10 cellular contexts compared by ENCODE assay signal in genomic region chr16:4309102-4309832, GRCh38. TPM values are rescaled to one million over a fixed set of nuclear protein-coding genes. Genes with fewer than 3 reads are reported as not detected.
DNase-seq lines count a peak whose midpoint lies in the region; ATAC-seq and TF ChIP-seq lines count a peak whose summit lies in the region.
"Had no signal": no experiment of that assay in that cellular context is flagged by ENCODE, and none has a peak within 500 bp of the region (broad histone marks: within the 10 kb centered on the region; RNA-seq: fewer than 3 reads in every experiment).

No MANE protein-coding gene starts in this region.

- peak overlapping the region; percentile 68 for H3K4me2 ChIP-seq in OCI-LY3 (ENCODE audit: low read length)

- peaks cover 4% of the 10 kb centered on the region for H3K36me3 Mint-ChIP-seq in activated naive CD4-positive, alpha-beta T cell treated with anti-CD3 and anti-CD28 coated beads for 36 hours (ENCODE audit: low read depth)
- H3K36me3 Mint-ChIP-seq in stimulated activated naive B cell treated with anti-CD40 and anti-IgM and Interleukin-4, amounts not matched to agents 10 μg/mL and 1 μg/mL and 100 μg/mL, for 72 hours = peaks cover 7 to 18% of the 10 kb centered on the region in 2 donors

- H3K27ac ChIP-seq in OCI-LY3 (ENCODE audit: low read length) (peak overlapping the region; percentile 51), esophagus squamous epithelium (peak overlapping the region in 3 of 4 donors; percentile 6 to 53 (median 19))

- CTCF ChIA-PET in activated naive CD4-positive, alpha-beta T cell treated with anti-CD3 and anti-CD28 coated beads for 36 hours (lab: Charles Lee) = interaction anchor here (0.5 to 4.2 kb wide), 12 partner anchors 10 to 1178 kb away, joined by 3 to 18 read pairs (median 4); no protein-coding TSS in a partner anchor

- H3K27ac Mint-ChIP-seq in activated naive CD4-positive, alpha-beta T cell treated with anti-CD3 and anti-CD28 coated beads for 36 hours = peak overlapping the region; percentile 58
- H3K27ac Mint-ChIP-seq in stimulated activated naive B cell treated with anti-CD40 and anti-IgM and Interleukin-4, amounts not matched to agents 10 μg/mL and 1 μg/mL and 100 μg/mL, for 72 hours = no peak overlapping the region

- no peaks in the 10 kb centered on the region for H3K9me3 Mint-ChIP-seq in activated naive CD4-positive, alpha-beta T cell treated with anti-CD3 and anti-CD28 coated beads for 36 hours
- peaks cover 3 to 4% of the 10 kb centered on the region in 2 donors for H3K9me3 Mint-ChIP-seq in stimulated activated naive B cell treated with anti-CD40 and anti-IgM and Interleukin-4, amounts not matched to agents 10 μg/mL and 1 μg/mL and 100 μg/mL, for 72 hours

- H3K4me3 ChIP-seq in OCI-LY3 (ENCODE audit: low read length) (peak overlapping the region; percentile 36), esophagus squamous epithelium (no peak overlapping the region)

- H3K27me3 Mint-ChIP-seq in activated naive CD4-positive, alpha-beta T cell treated with anti-CD3 and anti-CD28 coated beads for 36 hours (ENCODE audit: low read depth) = peaks cover 3% of the 10 kb centered on the region
- peaks cover 8% of the 10 kb centered on the region in 2 donors for H3K27me3 Mint-ChIP-seq in stimulated activated naive B cell treated with anti-CD40 and anti-IgM and Interleukin-4, amounts not matched to agents 10 μg/mL and 1 μg/mL and 100 μg/mL, for 72 hours

- H2AFZ ChIP-seq in OCI-LY3 (ENCODE audit: low read depth, low read length) = peak overlapping the region; percentile 87

- H4K20me1 ChIP-seq in OCI-LY3 (ENCODE audit: insufficient read depth, low read length) = no peaks in the 10 kb centered on the region

- H3K9me3 ChIP-seq in OCI-LY3 (ENCODE audit: insufficient read depth, low read length) (no peaks in the 10 kb centered on the region), esophagus squamous epithelium (no peaks in the 10 kb centered on the region)

- peak; percentile 0 to 9 for ATAC-seq in stimulated activated naive B cell treated with anti-CD40 and anti-IgM and Interleukin-4, amounts not matched to agents 10 μg/mL and 1 μg/mL and 100 μg/mL, for 72 hours (replicated peaks)
- ATAC-seq in GM18907 (IDR thresholded peaks at IDR 0.05; ENCODE audit: unreplicated experiment) = no peak
- no peak for ATAC-seq in GM18505 (IDR thresholded peaks at IDR 0.05; ENCODE audit: unreplicated experiment)

- TF ChIP-seq CTCF in OCI-LY3 (IDR thresholded peaks at IDR 0.05; ENCODE audit: low read depth, low read length) = no peak
- TF ChIP-seq CTCF in esophagus squamous epithelium (IDR thresholded peaks at IDR 0.05) = no peak

- H3K4me3 Mint-ChIP-seq in activated naive CD4-positive, alpha-beta T cell treated with anti-CD3 and anti-CD28 coated beads for 36 hours = peak overlapping the region; percentile 32
- peak overlapping the region in 1 of 2 donors; percentile 52 for H3K4me3 Mint-ChIP-seq in stimulated activated naive B cell treated with anti-CD40 and anti-IgM and Interleukin-4, amounts not matched to agents 10 μg/mL and 1 μg/mL and 100 μg/mL, for 72 hours

- intact Hi-C loops in activated naive CD4-positive, alpha-beta T cell treated with anti-CD3 and anti-CD28 coated beads for 36 hours (cut with micrococcal nuclease) = no loop called here
- intact Hi-C loops in esophagus squamous epithelium (cut with DNase I) = no loop called here

- DNase-seq in activated naive CD4-positive, alpha-beta T cell treated with anti-CD3 and anti-CD28 coated beads for 36 hours = no peak
- no peak for DNase-seq in activated naive CD4-positive, alpha-beta T cell (lab: John Stamatoyannopoulos, UW)
- no peak for DNase-seq in esophagus squamous epithelium (lab: John Stamatoyannopoulos, UW)
- DNase-seq in stimulated activated naive B cell treated with anti-CD40 and anti-IgM and Interleukin-4, amounts not matched to agents 10 μg/mL and 1 μg/mL and 100 μg/mL, for 72 hours = no peak
- DNase-seq in T1000 (lab: John Stamatoyannopoulos, UW) = no peak
- DNase-seq: NCI-H2081 treated with DMSO at 0.1 percent for 48 hours; stimulated activated CD4-positive, alpha-beta T cell treated with anti-CD3 and anti-CD28 coated beads, Interleukin-12 subunit alpha, Interleukin-12 subunit beta, amount 100 ng/mL, for 4 hours had no signal

- no peak for TF ChIP-seq POLR2A in esophagus squamous epithelium (IDR thresholded peaks at IDR 0.05)
- TF ChIP-seq POLR2A in GM18505 (IDR thresholded peaks at IDR 0.05; ENCODE audit: borderline replicate concordance, extremely low read depth, insufficient read depth, insufficient read length) = no peak

- peaks cover 19% of the 10 kb centered on the region for H3K79me2 ChIP-seq in OCI-LY3 (ENCODE audit: low read length)

- H3K9ac ChIP-seq in OCI-LY3 (ENCODE audit: low read length) = no peak overlapping the region

- peaks cover 6% of the 10 kb centered on the region for H3K36me3 ChIP-seq in OCI-LY3 (replicated peaks; ENCODE audit: low read depth, low read length)
- H3K36me3 ChIP-seq in esophagus squamous epithelium = no peaks in the 10 kb centered on the region

- H3K27me3 ChIP-seq in OCI-LY3 (ENCODE audit: low read depth, low read length) (peaks cover 2% of the 10 kb centered on the region), esophagus squamous epithelium (peaks cover 0 to 13% (median 0%) of the 10 kb centered on the region in 4 donors)

- H3K4me1 ChIP-seq in OCI-LY3 (ENCODE audit: low read length) (peaks cover 29% of the 10 kb centered on the region), esophagus squamous epithelium (peaks cover 0 to 51% (median 21%) of the 10 kb centered on the region in 3 donors)

- H3K4me1 Mint-ChIP-seq in activated naive CD4-positive, alpha-beta T cell treated with anti-CD3 and anti-CD28 coated beads for 36 hours (ENCODE audit: low read depth) = peaks cover 27% of the 10 kb centered on the region
- H3K4me1 Mint-ChIP-seq in stimulated activated naive B cell treated with anti-CD40 and anti-IgM and Interleukin-4, amounts not matched to agents 10 μg/mL and 1 μg/mL and 100 μg/mL, for 72 hours = peaks cover 23 to 36% of the 10 kb centered on the region in 2 donors

- WGBS in esophagus squamous epithelium, 2 donors = 82 to 89% methylated on average over 4 to 9 of the region's 14 CpGs

RNA-seq across cellular contexts. Expression of gene GLIS2, which starts 6.6 kb away (rescaled TPM):
- under 1 TPM; 0.12 to 0.24 TPM for total RNA-seq in activated naive CD4-positive, alpha-beta T cell treated with anti-CD3 and anti-CD28 coated beads for 36 hours
- total RNA-seq in esophagus squamous epithelium = 1 to 10 TPM in 1 of 4 donors, under 1 TPM in 3; 0.30 to 1.7 (median 0.67) TPM

RNA-seq across cellular contexts. Expression of gene TFAP4, which starts 36.4 kb away (rescaled TPM):
- total RNA-seq in activated naive CD4-positive, alpha-beta T cell treated with anti-CD3 and anti-CD28 coated beads for 36 hours = 10 to 100 TPM; 24.0 to 27.7 TPM
- 1 to 10 TPM; 5.8 to 9.8 (median 9.3) TPM for total RNA-seq in esophagus squamous epithelium

RNA-seq across cellular contexts. Expression of gene PAM16, which starts 41.9 kb away (rescaled TPM):
- total RNA-seq in activated naive CD4-positive, alpha-beta T cell treated with anti-CD3 and anti-CD28 coated beads for 36 hours = 10 to 100 TPM; 67.8 to 71.3 TPM
- total RNA-seq in esophagus squamous epithelium = 10 to 100 TPM; 29.5 to 40.8 (median 33.2) TPM

Comparison
In these comparisons a context has a peak if more than half of its experiments do, and no peak if none do; other contexts are left out.
1. ATAC-seq: peak in stimulated activated naive B cell treated with anti-CD40 and anti-IgM and Interleukin-4, amounts not matched to agents 10 μg/mL and 1 μg/mL and 100 μg/mL, for 72 hours (2 of 2); none in GM18907 (single experiment) and GM18505 (single experiment).